In genomic region chr1:206690516-206690915, GRCh38 we compare ENCODE assay signal across 17 cellular contexts. TPM values are rescaled to one million over a fixed set of nuclear protein-coding genes. Genes with fewer than 3 reads are reported as not detected.
DNase-seq lines count a peak whose midpoint lies in the region; ATAC-seq and TF ChIP-seq lines count a peak whose summit lies in the region.
"Had no signal": no experiment of that assay in that cellular context is flagged by ENCODE, and none has a peak within 500 bp of the region (broad histone marks: within the 10 kb centered on the region; RNA-seq: fewer than 3 reads in every experiment).

No MANE protein-coding gene starts in this region.

- intact Hi-C loops in MCF 10A (cut with micrococcal nuclease): no loop called here
- intact Hi-C loops in mammary epithelial cell (cut with micrococcal nuclease): no loop called here

- peaks cover 2% of the 10 kb centered on the region for H4K20me1 ChIP-seq in mammary epithelial cell (ENCODE audit: insufficient read depth, low read length)

- no peaks in the 10 kb centered on the region for H3K9me3 Mint-ChIP-seq in MCF 10A (ENCODE audit: unreplicated experiment)
- H3K9me3 Mint-ChIP-seq in central memory CD8-positive, alpha-beta T cell: no peaks in the 10 kb centered on the region
- no peaks in the 10 kb centered on the region for H3K9me3 Mint-ChIP-seq in type B pancreatic cell
- H3K9me3 Mint-ChIP-seq: activated T-cell treated with anti-CD3 and anti-CD28 coated beads, Interleukin-2, amount 50 U/mL, for 4 hours had no signal

- ATAC-seq in central memory CD8-positive, alpha-beta T cell (replicated peaks; ENCODE audit: extremely low read depth, poor library complexity, severe bottlenecking): no peak
- ATAC-seq: activated T-cell treated with anti-CD3 and anti-CD28 coated beads, Interleukin-2, amount 50 U/mL, for 4 hours; HCT116 had no signal

- 56% methylated on average over 2 of the region's 2 CpGs for WGBS in mammary epithelial cell (ENCODE audit: low coverage, missing lambda C conversion rate)

- H3K4me1 Mint-ChIP-seq in MCF 10A (ENCODE audit: insufficient read depth, unreplicated experiment): peaks cover 70% of the 10 kb centered on the region
- peaks cover 92% of the 10 kb centered on the region for H3K4me1 Mint-ChIP-seq in central memory CD8-positive, alpha-beta T cell
- peaks cover 77% of the 10 kb centered on the region for H3K4me1 Mint-ChIP-seq in type B pancreatic cell (ENCODE audit: unreplicated experiment)

- H3K27ac Mint-ChIP-seq in MCF 10A (ENCODE audit: low read depth, unreplicated experiment): peak overlapping the region; percentile 8
- peak overlapping the region; percentile 67 for H3K27ac Mint-ChIP-seq in central memory CD8-positive, alpha-beta T cell (ENCODE audit: low read depth)
- peak overlapping the region; percentile 44 for H3K27ac Mint-ChIP-seq in type B pancreatic cell

- no peaks in the 10 kb centered on the region for H3K36me3 ChIP-seq in mammary epithelial cell (ENCODE audit: insufficient read depth, low read length)
- H3K36me3 ChIP-seq: suprapubic skin had no signal

- CTCF ChIA-PET in MCF 10A (lab: Yijun Ruan, JAX): interaction anchor here (0.6 to 9.5 kb wide), 16 partner anchors 11 to 316 kb away, joined by 3 to 90 read pairs (median 12); partner anchors contain the start of gene DYRK3
- CTCF ChIA-PET in mammary epithelial cell (lab: Charles Lee; ENCODE audit: low non-redundant PET): no interaction called here

- in situ Hi-C loops in mammary epithelial cell (cut with MboI; ENCODE audit: low sequenced_read_pairs in 2 of 2): no loop called here

- H3K9ac ChIP-seq in mammary epithelial cell (ENCODE audit: insufficient read depth, low read length): no peak overlapping the region

- dilution Hi-C loops in mammary epithelial cell (cut with HindIII; ENCODE audit: low sequenced_read_pairs): loop anchor here (5.0 kb wide), 1 partner anchor 68 kb away; no protein-coding TSS in a partner anchor

- peaks cover 34% of the 10 kb centered on the region for H3K4me1 ChIP-seq in mammary epithelial cell (ENCODE audit: insufficient read depth, low read length)

- H3K27ac ChIP-seq in mammary epithelial cell (ENCODE audit: insufficient read depth, low read depth, low read length): no peak overlapping the region
- H3K27ac ChIP-seq: HL-60, suprapubic skin had no signal

- no peak overlapping the region for H3K4me2 ChIP-seq in mammary epithelial cell (ENCODE audit: insufficient read depth, low read depth, low read length)

- TF ChIP-seq CTCF in MCF 10A (IDR thresholded peaks at IDR 0.05; ENCODE audit: unreplicated experiment) (no peak), mammary epithelial cell (conservative IDR thresholded peaks at IDR 0.05 in 1 of 2, IDR thresholded peaks at IDR 0.05 in 1 of 2; ENCODE audit: extremely low read depth in 1 of 2, insufficient read depth in 1 of 2, low read depth in 1 of 2, low read length in 2 of 2) (no peak), type B pancreatic cell (conservative IDR thresholded peaks at IDR 0.05) (no peak)

- no peaks in the 10 kb centered on the region for H3K9me3 ChIP-seq in mammary epithelial cell (replicated peaks; ENCODE audit: insufficient read depth, low read length)
- H3K9me3 ChIP-seq: suprapubic skin had no signal

- H3K4me3 ChIP-seq in mammary epithelial cell (replicated peaks in 1 of 3; ENCODE audit: insufficient read depth in 1 of 3, low read depth in 2 of 3, low read length in 3 of 3): no peak overlapping the region
- H3K4me3 ChIP-seq: smooth muscle cell, suprapubic skin had no signal

- H3K36me3 Mint-ChIP-seq in MCF 10A (ENCODE audit: insufficient read depth, unreplicated experiment) (peaks cover 12% of the 10 kb centered on the region), type B pancreatic cell (no peaks in the 10 kb centered on the region)
- H3K36me3 Mint-ChIP-seq in central memory CD8-positive, alpha-beta T cell (ENCODE audit: insufficient read depth): peaks cover 34% of the 10 kb centered on the region

- H3K27me3 ChIP-seq in mammary epithelial cell (ENCODE audit: insufficient read depth, low read length): no peaks in the 10 kb centered on the region
- H3K27me3 ChIP-seq: suprapubic skin had no signal

- no peak for DNase-seq in MCF 10A (ENCODE audit: unreplicated experiment)
- no peak for DNase-seq in mammary epithelial cell
- no peak for DNase-seq in central memory CD8-positive, alpha-beta T cell (ENCODE audit: low spot score in 2 of 2)
- peak; percentile 83 for DNase-seq in medulla oblongata (ENCODE audit: extremely low spot score)
- DNase-seq in type B pancreatic cell (ENCODE audit: extremely low spot score, unreplicated experiment): no peak
- DNase-seq in NCI-H1436 treated with DMSO at 0.1 percent for 48 hours (lab: John Stamatoyannopoulos, UW): no peak
- DNase-seq in mucosa of gallbladder (ENCODE audit: low spot score): no peak
- DNase-seq in NCI-H1092 (lab: John Stamatoyannopoulos, UW): no peak
- DNase-seq: activated T-cell treated with anti-CD3 and anti-CD28 coated beads, Interleukin-2, amount 50 U/mL, for 4 hours; amniotic stem cell; DMS79; MM.1S; NCI-H2171 had no signal

- peaks cover 99% of the 10 kb centered on the region for H3K79me2 ChIP-seq in mammary epithelial cell (ENCODE audit: insufficient read depth, low read length)

- H3K4me3 Mint-ChIP-seq in MCF 10A (ENCODE audit: unreplicated experiment): no peak overlapping the region
- H3K4me3 Mint-ChIP-seq in central memory CD8-positive, alpha-beta T cell: peak overlapping the region; percentile 33
- no peak overlapping the region for H3K4me3 Mint-ChIP-seq in type B pancreatic cell
- H3K4me3 Mint-ChIP-seq: activated T-cell treated with anti-CD3 and anti-CD28 coated beads, Interleukin-2, amount 50 U/mL, for 4 hours had no signal

- POLR2A ChIA-PET in MCF 10A (lab: Yijun Ruan, JAX): interaction anchor here (0.5 to 12.6 kb wide), 5 partner anchors 15 to 78 kb away, joined by 3 to 229 read pairs (median 8); partner anchors contain the start of gene DYRK3

- no TSS peak for BruUV-seq in MCF 10A (replicated peaks; lab: Mats Ljungman, UMichigan)
- BruUV-seq in mammary epithelial cell (replicated peaks; lab: Mats Ljungman, UMichigan): no TSS peak

- H2AFZ ChIP-seq in mammary epithelial cell (ENCODE audit: low read depth, low read length): no peak overlapping the region

- H3K27me3 Mint-ChIP-seq in MCF 10A (ENCODE audit: insufficient read depth, unreplicated experiment) (no peaks in the 10 kb centered on the region), type B pancreatic cell (no peaks in the 10 kb centered on the region)
- H3K27me3 Mint-ChIP-seq in central memory CD8-positive, alpha-beta T cell: no peaks in the 10 kb centered on the region

RNA-seq across cellular contexts. Expression of gene MAPKAPK2, which starts 5.8 kb away (rescaled TPM):
- 142 and 178 TPM in 2 replicates for total RNA-seq in MCF 10A (2022)
- 10 to 100 TPM; 44.2 to 77.5 TPM for total RNA-seq in mammary epithelial cell
- polyA plus RNA-seq in mammary epithelial cell: 57.4 TPM
- 69.6 TPM for polyA minus RNA-seq in mammary epithelial cell
- total RNA-seq in type B pancreatic cell (ENCODE audit: low replicate concordance): 62.3 and 63.1 TPM in 2 replicates
- total RNA-seq in mucosa of gallbladder: 168 TPM

RNA-seq across cellular contexts. Expression of gene DYRK3, which starts 55.2 kb away (rescaled TPM):
- total RNA-seq in MCF 10A (2022): 45.4 and 58.5 TPM in 2 replicates
- 10 to 100 TPM; 23.2 to 35.3 TPM for total RNA-seq in mammary epithelial cell
- 12.3 TPM for polyA plus RNA-seq in mammary epithelial cell
- 22.6 TPM for polyA minus RNA-seq in mammary epithelial cell
- total RNA-seq in type B pancreatic cell (ENCODE audit: low replicate concordance): 1.0 and 7.2 TPM in 2 replicates
- 17.6 TPM for total RNA-seq in mucosa of gallbladder

Comparison
In these comparisons a context has a peak if more than half of its experiments do, and no peak if none do; other contexts are left out.
1. H3K27ac Mint-ChIP-seq: peak in every context shown above with its lines; median percentile 67 in central memory CD8-positive, alpha-beta T cell; 44 in type B pancreatic cell; 8 in MCF 10A.